In genomic region chr5:65163698-65164097, GRCh38 we compare ENCODE assay signal across 20 cellular contexts.
DNase-seq lines count a peak whose midpoint lies in the region; ATAC-seq and TF ChIP-seq lines count a peak whose summit lies in the region.
"Had no signal": no experiment of that assay in that cellular context is flagged by ENCODE, and none has a peak within 500 bp of the region (broad histone marks: within the 10 kb centered on the region; RNA-seq: fewer than 3 reads in every experiment).

No MANE protein-coding gene starts in this region.

- H2AFZ ChIP-seq in ACC112 (ENCODE audit: low read length, unreplicated experiment): no peak overlapping the region
- H2AFZ ChIP-seq: neural progenitor cell had no signal

- ATAC-seq in Right ventricle myocardium inferior: no peak
- ATAC-seq: activated T-cell treated with anti-CD3 and anti-CD28 coated beads, Interleukin-2, amount 50 U/mL, for 4 hours; K562; Panc1; stimulated activated naive CD8-positive, alpha-beta T cell treated with anti-CD3 and anti-CD28 coated beads, Interleukin-15, Interleukin-2, amounts not matched to agents 100 U/mL and 50 U/mL, for 24 hours; T-cell had no signal

- DNase-seq in GM04504 (ENCODE audit: low read depth) (peak; percentile 17), SHP77 treated with DMSO at 0.1 percent for 48 hours (lab: John Stamatoyannopoulos, UW) (peak; percentile 64), fibroblast of the aortic adventitia (ENCODE audit: low read depth) (peak; percentile 52), cerebellar nuclear complex (lab: John Stamatoyannopoulos, UW) (no peak), Right ventricle myocardium inferior (ENCODE audit: missing footprints) (no peak), activated gamma-delta T cell (lab: John Stamatoyannopoulos, UW) (no peak)
- no peak for DNase-seq in stimulated activated CD4-positive, alpha-beta T cell treated with anti-CD3 and anti-CD28 coated beads, Interleukin-4, amount 100 ng/mL, for 24 hours
- DNase-seq: activated CD4-positive, alpha-beta memory T cell treated with anti-CD3 and anti-CD28 coated beads for 36 hours; activated T-cell treated with anti-CD3 and anti-CD28 coated beads, Interleukin-2, amount 50 U/mL, for 4 hours; NCI-H1092; retina; stimulated activated CD4-positive, alpha-beta T cell treated with anti-CD3 and anti-CD28 coated beads, Interleukin-15, amount 100 ng/mL, for 24 hours; stimulated activated naive CD8-positive, alpha-beta T cell treated with anti-CD3 and anti-CD28 coated beads, Interleukin-15, Interleukin-2, amounts not matched to agents 100 U/mL and 50 U/mL, for 24 hours; T-cell; upper lobe of left lung; WERI-Rb-1 had no signal

- intact Hi-C loops in Right ventricle myocardium inferior (cut with DNase I): no loop called here

- H3K36me3 ChIP-seq in ACC112 (ENCODE audit: insufficient read depth, low read length): no peaks in the 10 kb centered on the region
- H3K36me3 ChIP-seq: upper lobe of left lung, WERI-Rb-1 had no signal

- no peaks in the 10 kb centered on the region for H3K79me2 ChIP-seq in ACC112 (ENCODE audit: control insufficient read depth, insufficient read depth, low read length, unreplicated experiment)

- peak overlapping the region; percentile 54 for H3K27ac ChIP-seq in ACC112 (ENCODE audit: low read depth, low read length)
- H3K27ac ChIP-seq: neural progenitor cell, upper lobe of left lung, WERI-Rb-1 had no signal

- H3K27me3 ChIP-seq in ACC112 (ENCODE audit: insufficient read depth, low read length): no peaks in the 10 kb centered on the region
- H3K27me3 ChIP-seq: neural progenitor cell, upper lobe of left lung had no signal

- peaks cover 22% of the 10 kb centered on the region for H3K4me1 ChIP-seq in ACC112 (ENCODE audit: control insufficient read depth, insufficient read depth, low read length, unreplicated experiment)
- H3K4me1 ChIP-seq: neural progenitor cell, upper lobe of left lung had no signal

- H3K4me3 ChIP-seq in ACC112 (ENCODE audit: low read depth, low read length): no peak overlapping the region
- H3K4me3 ChIP-seq in fibroblast of the aortic adventitia (ENCODE audit: low read depth, low read length): no peak overlapping the region
- H3K4me3 ChIP-seq: K562, neural progenitor cell, upper lobe of left lung had no signal

- no peak for TF ChIP-seq CTCF in fibroblast of the aortic adventitia (IDR thresholded peaks at IDR 0.05; ENCODE audit: insufficient read depth, low read length)

Comparison
In these comparisons a context has a peak if more than half of its experiments do, and no peak if none do; other contexts are left out.
1. DNase-seq: peak in GM04504 (single experiment), SHP77 treated with DMSO at 0.1 percent for 48 hours (single experiment) and fibroblast of the aortic adventitia (single experiment); none in cerebellar nuclear complex (0 of 2), Right ventricle myocardium inferior (single experiment), stimulated activated CD4-positive, alpha-beta T cell treated with anti-CD3 and anti-CD28 coated beads, Interleukin-4, amount 100 ng/mL, for 24 hours (single experiment) and activated gamma-delta T cell (single experiment).